ENCODE assay signal across 20 cellular contexts in genomic region chr4:37516057-37516775, GRCh38.
DNase-seq lines count a peak whose midpoint lies in the region; ATAC-seq, FAIRE-seq and TF ChIP-seq lines count a peak whose summit lies in the region.
"Had no signal": no experiment of that assay in that cellular context is flagged by ENCODE, and none has a peak within 500 bp of the region (broad histone marks: within the 10 kb centered on the region; RNA-seq: fewer than 3 reads in every experiment).

No MANE protein-coding gene starts in this region.

- H3K4me1 ChIP-seq in ACC112 (ENCODE audit: control insufficient read depth, insufficient read depth, low read length, unreplicated experiment), result no peaks in the 10 kb centered on the region
- H3K4me1 ChIP-seq: Caco-2 had no signal

- no peaks in the 10 kb centered on the region for H3K79me2 ChIP-seq in ACC112 (ENCODE audit: control insufficient read depth, insufficient read depth, low read length, unreplicated experiment)

- ATAC-seq in GM21825 (IDR thresholded peaks at IDR 0.05; ENCODE audit: unreplicated experiment), result no peak
- ATAC-seq: Right ventricle myocardium inferior had no signal

- TF ChIP-seq CTCF in fibroblast of mammary gland (conservative IDR thresholded peaks at IDR 0.05; ENCODE audit: control insufficient read depth, insufficient read depth, low read depth, low read length), result no peak

- no peak overlapping the region for H3K27ac ChIP-seq in ACC112 (ENCODE audit: low read depth, low read length)
- H3K27ac ChIP-seq: 22Rv1, SK-N-MC had no signal

- peak overlapping the region; percentile 3 for H2AFZ ChIP-seq in ACC112 (ENCODE audit: low read length, unreplicated experiment)

- TF ChIP-seq POLR2A in H54 (IDR thresholded peaks at IDR 0.05; ENCODE audit: low read depth, low read length), result no peak

- no peak for FAIRE-seq in H54 (lab: Jason Lieb, UNC)
- FAIRE-seq: GM12892, GM18507, RCC 7860 had no signal

- no peaks in the 10 kb centered on the region for H3K27me3 ChIP-seq in ACC112 (ENCODE audit: insufficient read depth, low read length)
- H3K27me3 ChIP-seq in H7 (ENCODE audit: control insufficient read depth, insufficient read depth, low read length), result no peaks in the 10 kb centered on the region

- DNase-seq in H7 (peak; percentile 17), T1000 (lab: John Stamatoyannopoulos, UW) (peak; percentile 18), fibroblast of mammary gland (ENCODE audit: low read depth) (peak; percentile 45), G401 (ENCODE audit: low spot score) (no peak), H54 (ENCODE audit: insufficient read length, low spot score) (no peak)
- no peak for DNase-seq in central memory CD4-positive, alpha-beta T cell
- DNase-seq: Caco-2, DMS153, HCEC 1CT, NCI-H1105, NCI-H2081, NCI-H2171 treated with DMSO at 0.1 percent for 48 hours had no signal

- H3K4me3 ChIP-seq in ACC112 (ENCODE audit: low read depth, low read length) (no peak overlapping the region), H7 (ENCODE audit: insufficient read depth, low read depth, low read length) (no peak overlapping the region), fibroblast of mammary gland (ENCODE audit: control insufficient read depth, low read depth, low read length) (no peak overlapping the region)
- H3K4me3 ChIP-seq: SK-N-MC had no signal

- H3K36me3 ChIP-seq in ACC112 (ENCODE audit: insufficient read depth, low read length) (no peaks in the 10 kb centered on the region), H7 (replicated peaks; ENCODE audit: control insufficient read depth, insufficient read depth, low read length) (no peaks in the 10 kb centered on the region)

- in situ Hi-C loops in G401 (cut with HindIII; ENCODE audit: low sequenced_read_pairs), result no loop called here

Comparison
In these comparisons a context has a peak if more than half of its experiments do, and no peak if none do; other contexts are left out.
1. DNase-seq: peak in H7 (single experiment), T1000 (single experiment) and fibroblast of mammary gland (single experiment); none in G401 (single experiment), H54 (single experiment) and central memory CD4-positive, alpha-beta T cell (single experiment).